In genomic region chr17:64533784-64534183, GRCh38 we compare ENCODE assay signal across 16 cellular contexts. TPM values are rescaled to one million over a fixed set of nuclear protein-coding genes. Genes with fewer than 3 reads are reported as not detected.
DNase-seq lines count a peak whose midpoint lies in the region; ATAC-seq and TF ChIP-seq lines count a peak whose summit lies in the region.
"Had no signal": no experiment of that assay in that cellular context is flagged by ENCODE, and none has a peak within 500 bp of the region (broad histone marks: within the 10 kb centered on the region; RNA-seq: fewer than 3 reads in every experiment).

No MANE protein-coding gene starts in this region.

- TF ChIP-seq CTCF in nephron progenitor cell (IDR thresholded peaks at IDR 0.05) (no peak), omental fat pad (IDR thresholded peaks at IDR 0.05) (no peak), psoas muscle (IDR thresholded peaks at IDR 0.05) (no peak)

- intact Hi-C loops in activated CD4-positive, alpha-beta T cell treated with anti-CD3 and anti-CD28 coated beads, Interleukin-2, amount 10 ng/mL, durations not matched to agents 24 days and 14 days (cut with micrococcal nuclease), result no loop called here
- intact Hi-C loops in psoas muscle (cut with DNase I), result loop anchor here in 1 of 2 donors (10.0 kb wide), 1 partner anchor 121 kb away; no protein-coding TSS in a partner anchor

- no peak overlapping the region for H3K27ac ChIP-seq in psoas muscle
- H3K27ac ChIP-seq: KMS-11, skin epidermis, tibial artery had no signal

- H3K4me3 ChIP-seq in psoas muscle, result no peak overlapping the region
- H3K4me3 ChIP-seq: skin epidermis, tibial artery had no signal

- 77 to 93% (median 89%) methylated on average over 2 of the region's 2 CpGs for WGBS in psoas muscle, 3 donors

- H3K4me1 ChIP-seq in psoas muscle, result no peaks in the 10 kb centered on the region

- H3K27me3 ChIP-seq in psoas muscle (ENCODE audit: insufficient read depth in 3 of 3, low read length in 2 of 3), result no peaks in the 10 kb centered on the region
- H3K27me3 ChIP-seq: tibial artery had no signal

- no peak for DNase-seq in activated CD4-positive, alpha-beta T cell treated with anti-CD3 and anti-CD28 coated beads, Interleukin-2, amount 10 ng/mL, durations not matched to agents 24 days and 14 days
- DNase-seq in activated CD4-positive, alpha-beta T cell treated with anti-CD3 and anti-CD28 coated beads for 48 hours, result no peak
- DNase-seq in OCI-M1 (lab: John Stamatoyannopoulos, UW) (peak; percentile 68), nephron progenitor cell (no peak), omental fat pad (ENCODE audit: low spot score) (no peak), RKO (ENCODE audit: low spot score) (no peak), psoas muscle (no peak)
- no peak for DNase-seq in activated naive CD8-positive, alpha-beta T cell treated with anti-CD3 and anti-CD28 coated beads, Interleukin-2, amount 50 U/mL, for 24 hours
- DNase-seq: activated CD4-positive, CD25-positive, alpha-beta regulatory T cell treated with anti-CD3 and anti-CD28 coated beads, Interleukin-2, amount 50 U/mL, for 72 hours; C1 segment of cervical spinal cord; caudate nucleus; DMS153; NCI-H1048; tibial artery had no signal

- ATAC-seq in activated naive CD8-positive, alpha-beta T cell treated with anti-CD3 and anti-CD28 coated beads, Interleukin-2, amount 50 U/mL, for 24 hours, result no peak
- ATAC-seq in omental fat pad (ENCODE audit: low FRiP score), result no peak
- no peak for ATAC-seq in psoas muscle

- H3K4me3 Mint-ChIP-seq in activated CD4-positive, alpha-beta T cell treated with anti-CD3 and anti-CD28 coated beads, Interleukin-2, amount 10 ng/mL, durations not matched to agents 24 days and 14 days, result no peak overlapping the region
- no peak overlapping the region for H3K4me3 Mint-ChIP-seq in activated naive CD8-positive, alpha-beta T cell treated with anti-CD3 and anti-CD28 coated beads, Interleukin-2, amount 50 U/mL, for 24 hours
- H3K4me3 Mint-ChIP-seq in nephron progenitor cell, result no peak overlapping the region

- H3K9me3 Mint-ChIP-seq in activated CD4-positive, alpha-beta T cell treated with anti-CD3 and anti-CD28 coated beads, Interleukin-2, amount 10 ng/mL, durations not matched to agents 24 days and 14 days, result no peaks in the 10 kb centered on the region
- H3K9me3 Mint-ChIP-seq in activated naive CD8-positive, alpha-beta T cell treated with anti-CD3 and anti-CD28 coated beads, Interleukin-2, amount 50 U/mL, for 24 hours, result no peaks in the 10 kb centered on the region
- no peaks in the 10 kb centered on the region for H3K9me3 Mint-ChIP-seq in nephron progenitor cell

- H3K27me3 Mint-ChIP-seq in activated CD4-positive, alpha-beta T cell treated with anti-CD3 and anti-CD28 coated beads, Interleukin-2, amount 10 ng/mL, durations not matched to agents 24 days and 14 days, result no peaks in the 10 kb centered on the region
- no peaks in the 10 kb centered on the region for H3K27me3 Mint-ChIP-seq in activated naive CD8-positive, alpha-beta T cell treated with anti-CD3 and anti-CD28 coated beads, Interleukin-2, amount 50 U/mL, for 24 hours
- H3K27me3 Mint-ChIP-seq in nephron progenitor cell (ENCODE audit: low read depth, poor library complexity), result no peaks in the 10 kb centered on the region

- H3K4me1 Mint-ChIP-seq in activated CD4-positive, alpha-beta T cell treated with anti-CD3 and anti-CD28 coated beads, Interleukin-2, amount 10 ng/mL, durations not matched to agents 24 days and 14 days, result peaks cover 9% of the 10 kb centered on the region
- peaks cover 3% of the 10 kb centered on the region for H3K4me1 Mint-ChIP-seq in activated naive CD8-positive, alpha-beta T cell treated with anti-CD3 and anti-CD28 coated beads, Interleukin-2, amount 50 U/mL, for 24 hours
- H3K4me1 Mint-ChIP-seq in nephron progenitor cell, result no peaks in the 10 kb centered on the region

- no peaks in the 10 kb centered on the region for H3K9me3 ChIP-seq in psoas muscle
- H3K9me3 ChIP-seq: tibial artery had no signal

- H3K36me3 ChIP-seq in psoas muscle (ENCODE audit: insufficient read depth in 1 of 2, low read depth in 1 of 2), result peaks cover 25 to 100% of the 10 kb centered on the region in 2 donors

- peaks cover 70% of the 10 kb centered on the region for H3K36me3 Mint-ChIP-seq in activated CD4-positive, alpha-beta T cell treated with anti-CD3 and anti-CD28 coated beads, Interleukin-2, amount 10 ng/mL, durations not matched to agents 24 days and 14 days (ENCODE audit: low read depth)
- H3K36me3 Mint-ChIP-seq in activated naive CD8-positive, alpha-beta T cell treated with anti-CD3 and anti-CD28 coated beads, Interleukin-2, amount 50 U/mL, for 24 hours (ENCODE audit: low read depth), result peaks cover 54% of the 10 kb centered on the region
- H3K36me3 Mint-ChIP-seq in nephron progenitor cell (ENCODE audit: low read depth), result peaks cover 84% of the 10 kb centered on the region

- H3K27ac Mint-ChIP-seq in activated CD4-positive, alpha-beta T cell treated with anti-CD3 and anti-CD28 coated beads, Interleukin-2, amount 10 ng/mL, durations not matched to agents 24 days and 14 days, result peak overlapping the region; percentile 70
- peak overlapping the region; percentile 47 for H3K27ac Mint-ChIP-seq in activated naive CD8-positive, alpha-beta T cell treated with anti-CD3 and anti-CD28 coated beads, Interleukin-2, amount 50 U/mL, for 24 hours
- H3K27ac Mint-ChIP-seq in nephron progenitor cell, result peak overlapping the region; percentile 88

RNA-seq across cellular contexts. Expression of gene CEP95, which starts 27.0 kb away (rescaled TPM):
- 42.9 and 48.3 TPM in 2 replicates for total RNA-seq in activated CD4-positive, alpha-beta T cell treated with anti-CD3 and anti-CD28 coated beads, Interleukin-2, amount 10 ng/mL, durations not matched to agents 24 days and 14 days
- total RNA-seq in omental fat pad (10 to 100 TPM; 30.4 to 60.5 (median 41.3) TPM), psoas muscle (10 to 100 TPM in 3 of 4 donors, 1 to 10 TPM in 1; 9.3 to 21.7 (median 11.6) TPM)
- 10 to 100 TPM; 15.7 to 17.4 (median 17.1) TPM for polyA plus RNA-seq in psoas muscle

RNA-seq across cellular contexts. Expression of gene DDX5, which starts 27.7 kb away (rescaled TPM):
- total RNA-seq in activated CD4-positive, alpha-beta T cell treated with anti-CD3 and anti-CD28 coated beads, Interleukin-2, amount 10 ng/mL, durations not matched to agents 24 days and 14 days, result 844 and 861 TPM in 2 replicates
- total RNA-seq in omental fat pad (100 to 1,000 TPM; 584 to 997 (median 913) TPM), psoas muscle (100 to 1,000 TPM; 168 to 497 (median 345) TPM)
- 100 to 1,000 TPM; 122 to 272 (median 135) TPM for polyA plus RNA-seq in psoas muscle

RNA-seq across cellular contexts. Expression of gene POLG2, which starts 36.9 kb away (rescaled TPM):
- 36.3 and 37.1 TPM in 2 replicates for total RNA-seq in activated CD4-positive, alpha-beta T cell treated with anti-CD3 and anti-CD28 coated beads, Interleukin-2, amount 10 ng/mL, durations not matched to agents 24 days and 14 days
- total RNA-seq in omental fat pad (10 to 100 TPM in 2 of 4 donors, 1 to 10 TPM in 2; 6.3 to 27.3 (median 13.7) TPM), psoas muscle (1 to 10 TPM; 4.5 to 8.1 (median 6.1) TPM)
- polyA plus RNA-seq in psoas muscle, result 10 to 100 TPM in 1 of 3 donors, 1 to 10 TPM in 2; 4.1 to 12.2 (median 9.4) TPM
